ENCODE assay signal across 8 cellular contexts in genomic region chr6:19812512-19813119, GRCh38. TPM values are rescaled to one million over a fixed set of nuclear protein-coding genes. Genes with fewer than 3 reads are reported as not detected.
DNase-seq lines count a peak whose midpoint lies in the region; ATAC-seq and TF ChIP-seq lines count a peak whose summit lies in the region.

No MANE protein-coding gene starts in this region.

- no peak for TF ChIP-seq POLR2A in NB4 (IDR thresholded peaks at IDR 0.05; ENCODE audit: extremely low read depth, insufficient read length)

- no peak overlapping the region for H3K4me3 ChIP-seq in NB4 (ENCODE audit: low read depth, low read length)
- no peak overlapping the region for H3K4me3 ChIP-seq in HAP-1

- H3K27me3 ChIP-seq in HAP-1 (ENCODE audit: low read depth) = no peaks in the 10 kb centered on the region

- H3K4me1 ChIP-seq in HAP-1 = no peaks in the 10 kb centered on the region

- no peak overlapping the region for H3K27ac Mint-ChIP-seq in neural crest cell (ENCODE audit: unreplicated experiment)
- H3K27ac Mint-ChIP-seq in stimulated activated memory B cell treated with anti-CD40 and anti-IgM and Interleukin-4, amounts not matched to agents 10 μg/mL and 1 μg/mL and 100 μg/mL, for 72 hours = no peak overlapping the region

- H3K27me3 Mint-ChIP-seq in neural crest cell (ENCODE audit: low read depth) = no peaks in the 10 kb centered on the region
- H3K27me3 Mint-ChIP-seq in stimulated activated memory B cell treated with anti-CD40 and anti-IgM and Interleukin-4, amounts not matched to agents 10 μg/mL and 1 μg/mL and 100 μg/mL, for 72 hours = no peaks in the 10 kb centered on the region

- no peak overlapping the region for H3K4me3 Mint-ChIP-seq in neural crest cell
- H3K4me3 Mint-ChIP-seq in stimulated activated memory B cell treated with anti-CD40 and anti-IgM and Interleukin-4, amounts not matched to agents 10 μg/mL and 1 μg/mL and 100 μg/mL, for 72 hours = no peak overlapping the region

- H3K9me3 Mint-ChIP-seq in neural crest cell = peaks cover 3% of the 10 kb centered on the region
- peaks cover 6% of the 10 kb centered on the region for H3K9me3 Mint-ChIP-seq in stimulated activated memory B cell treated with anti-CD40 and anti-IgM and Interleukin-4, amounts not matched to agents 10 μg/mL and 1 μg/mL and 100 μg/mL, for 72 hours

- TF ChIP-seq CTCF in GM12874 (IDR thresholded peaks at IDR 0.05; ENCODE audit: insufficient read depth, low read depth, low read length) (peak; percentile 52; the same call in 1 of the 2 replicates), NB4 (IDR thresholded peaks at IDR 0.05; ENCODE audit: low read depth, low read length) (peak; percentile 64), neural crest cell (conservative IDR thresholded peaks at IDR 0.05) (peak; percentile 74)

- in situ Hi-C loops in HAP-1 (cut with MboI; ENCODE audit: low sequenced_read_pairs) = no loop called here

- no peaks in the 10 kb centered on the region for H3K9me3 ChIP-seq in HAP-1

- H3K4me1 Mint-ChIP-seq in neural crest cell = peaks cover 4% of the 10 kb centered on the region
- H3K4me1 Mint-ChIP-seq in stimulated activated memory B cell treated with anti-CD40 and anti-IgM and Interleukin-4, amounts not matched to agents 10 μg/mL and 1 μg/mL and 100 μg/mL, for 72 hours = no peaks in the 10 kb centered on the region

- H3K36me3 ChIP-seq in HAP-1 (replicated peaks) = no peaks in the 10 kb centered on the region

- H3K36me3 Mint-ChIP-seq in neural crest cell (ENCODE audit: low read depth) = no peaks in the 10 kb centered on the region
- no peaks in the 10 kb centered on the region for H3K36me3 Mint-ChIP-seq in stimulated activated memory B cell treated with anti-CD40 and anti-IgM and Interleukin-4, amounts not matched to agents 10 μg/mL and 1 μg/mL and 100 μg/mL, for 72 hours

- DNase-seq in NB4 (ENCODE audit: low read depth) (peak; percentile 38), dermis microvascular lymphatic vessel endothelial cell (ENCODE audit: low read depth in 2 of 2) (peak; percentile 22 to 34), neural crest cell (ENCODE audit: low read depth, low spot score) (no peak), putamen (ENCODE audit: low spot score) (no peak), HAP-1 (ENCODE audit: low spot score in 2 of 2) (no peak), MV-4-11 (lab: John Stamatoyannopoulos, UW) (no peak)

- no peak for ATAC-seq in stimulated activated memory B cell treated with anti-CD40 and anti-IgM and Interleukin-4, amounts not matched to agents 10 μg/mL and 1 μg/mL and 100 μg/mL, for 72 hours

RNA-seq across cellular contexts. Expression of gene ID4, which starts 24.6 kb away (rescaled TPM):
- total RNA-seq in dermis microvascular lymphatic vessel endothelial cell = under 0.01 and 0.13 TPM in 2 replicates
- 104 and 106 TPM in 2 replicates for total RNA-seq in neural crest cell

Comparison
In these comparisons a context has a peak if more than half of its experiments do, and no peak if none do; other contexts are left out.
1. DNase-seq: peak in NB4 (single experiment) and dermis microvascular lymphatic vessel endothelial cell (2 of 2); none in neural crest cell (single experiment), putamen (single experiment), HAP-1 (0 of 2) and MV-4-11 (single experiment).
2. RNA of gene ID4, which starts 24.6 kb away (total RNA-seq): 104 to 106 TPM in neural crest cell; under 0.01 to 0.13 TPM in dermis microvascular lymphatic vessel endothelial cell; every median in the first group is over 10 times any median in the second.
3. Peak in every context shown above with its lines, with median percentiles within 50 percentile points of each other: CTCF ChIP-seq.